In genomic region chr3:190338717-190339116, GRCh38 we compare ENCODE assay signal across 11 cellular contexts. TPM values are rescaled to one million over a fixed set of nuclear protein-coding genes. Genes with fewer than 3 reads are reported as not detected.
DNase-seq lines count a peak whose midpoint lies in the region; ATAC-seq, FAIRE-seq and TF ChIP-seq lines count a peak whose summit lies in the region.
"Had no signal": no experiment of that assay in that cellular context is flagged by ENCODE, and none has a peak within 500 bp of the region (broad histone marks: within the 10 kb centered on the region; RNA-seq: fewer than 3 reads in every experiment).

No MANE protein-coding gene starts in this region.

- H3K79me2 ChIP-seq in Loucy (ENCODE audit: insufficient read depth, low read length): no peaks in the 10 kb centered on the region

- H3K36me3 ChIP-seq in Loucy (ENCODE audit: insufficient read depth, low read length): no peaks in the 10 kb centered on the region
- no peaks in the 10 kb centered on the region for H3K36me3 ChIP-seq in bronchial epithelial cell (ENCODE audit: control insufficient read depth, insufficient read depth, low read length)

- H3K4me3 ChIP-seq in Loucy (ENCODE audit: low read length, poor library complexity, severe bottlenecking) (no peak overlapping the region), bronchial epithelial cell (ENCODE audit: low read depth, low read length) (no peak overlapping the region)

- peaks cover 4% of the 10 kb centered on the region for H3K27me3 Mint-ChIP-seq in activated CD4-positive, alpha-beta memory T cell treated with anti-CD3 and anti-CD28 coated beads, Interleukin-2, amount 10 ng/mL, durations not matched to agents 7 days and 5 days

- no peaks in the 10 kb centered on the region for H3K27me3 ChIP-seq in Loucy (ENCODE audit: insufficient read depth, low read length, poor library complexity, severe bottlenecking)
- H3K27me3 ChIP-seq in bronchial epithelial cell (ENCODE audit: control insufficient read depth, insufficient read depth, low read length): no peaks in the 10 kb centered on the region

- H4K20me1 ChIP-seq in Loucy (ENCODE audit: insufficient read depth, low read length, poor library complexity, severe bottlenecking): no peaks in the 10 kb centered on the region

- TF ChIP-seq CTCF in Loucy (conservative IDR thresholded peaks at IDR 0.05; ENCODE audit: low read length): no peak
- TF ChIP-seq CTCF in bronchial epithelial cell (IDR thresholded peaks at IDR 0.05; ENCODE audit: insufficient read depth, low read length, severe bottlenecking): no peak

- H3K9me3 Mint-ChIP-seq in activated CD4-positive, alpha-beta memory T cell treated with anti-CD3 and anti-CD28 coated beads, Interleukin-2, amount 10 ng/mL, durations not matched to agents 7 days and 5 days: no peaks in the 10 kb centered on the region
- H3K9me3 Mint-ChIP-seq: effector memory CD8-positive, alpha-beta T cell had no signal

- peaks cover 2% of the 10 kb centered on the region for H3K4me1 Mint-ChIP-seq in activated CD4-positive, alpha-beta memory T cell treated with anti-CD3 and anti-CD28 coated beads, Interleukin-2, amount 10 ng/mL, durations not matched to agents 7 days and 5 days
- H3K4me1 Mint-ChIP-seq: nephron had no signal

- peak; percentile 15 for ATAC-seq in GM21825 (IDR thresholded peaks at IDR 0.05; ENCODE audit: unreplicated experiment)
- ATAC-seq in GM21786 (IDR thresholded peaks at IDR 0.05; ENCODE audit: unreplicated experiment): no peak
- ATAC-seq in HG02763 (IDR thresholded peaks at IDR 0.05; ENCODE audit: unreplicated experiment): no peak
- ATAC-seq: activated CD8-positive, alpha-beta memory T cell treated with anti-CD3 and anti-CD28 coated beads, Interleukin-2, amount 10 ng/mL, durations not matched to agents 7 days and 5 days; effector memory CD8-positive, alpha-beta T cell had no signal

- no peak overlapping the region for H3K4me3 Mint-ChIP-seq in activated CD4-positive, alpha-beta memory T cell treated with anti-CD3 and anti-CD28 coated beads, Interleukin-2, amount 10 ng/mL, durations not matched to agents 7 days and 5 days
- H3K4me3 Mint-ChIP-seq: activated CD8-positive, alpha-beta memory T cell treated with anti-CD3 and anti-CD28 coated beads, Interleukin-2, amount 10 ng/mL, durations not matched to agents 7 days and 5 days; effector memory CD8-positive, alpha-beta T cell; nephron had no signal

- peaks cover 4% of the 10 kb centered on the region for H3K4me1 ChIP-seq in Loucy (ENCODE audit: insufficient read depth, low read length, poor library complexity, severe bottlenecking)

- no peak overlapping the region for H3K27ac Mint-ChIP-seq in activated CD4-positive, alpha-beta memory T cell treated with anti-CD3 and anti-CD28 coated beads, Interleukin-2, amount 10 ng/mL, durations not matched to agents 7 days and 5 days
- H3K27ac Mint-ChIP-seq: activated CD8-positive, alpha-beta memory T cell treated with anti-CD3 and anti-CD28 coated beads, Interleukin-2, amount 10 ng/mL, durations not matched to agents 7 days and 5 days; effector memory CD8-positive, alpha-beta T cell had no signal

- H3K9ac ChIP-seq in Loucy (ENCODE audit: low read depth, low read length, poor library complexity, severe bottlenecking): no peak overlapping the region

- no peaks in the 10 kb centered on the region for H3K9me2 ChIP-seq in Loucy (replicated peaks; ENCODE audit: low read depth, low read length)

- H3K4me2 ChIP-seq in Loucy (ENCODE audit: low read depth, low read length, poor library complexity, severe bottlenecking): no peak overlapping the region

- POLR2A ChIA-PET in activated CD4-positive, alpha-beta memory T cell treated with anti-CD3 and anti-CD28 coated beads, Interleukin-2, amount 10 ng/mL, durations not matched to agents 7 days and 5 days (lab: Charles Lee): no interaction called here

- DNase-seq in bronchial epithelial cell (ENCODE audit: low read depth): peak; percentile 98
- DNase-seq in myocyte (ENCODE audit: low read depth): peak; percentile 14
- no peak for DNase-seq in retina
- DNase-seq in activated CD4-positive, alpha-beta memory T cell treated with anti-CD3 and anti-CD28 coated beads, Interleukin-2, amount 10 ng/mL, durations not matched to agents 7 days and 5 days: no peak
- DNase-seq: activated CD8-positive, alpha-beta memory T cell treated with anti-CD3 and anti-CD28 coated beads, Interleukin-2, amount 10 ng/mL, durations not matched to agents 7 days and 5 days; effector memory CD8-positive, alpha-beta T cell had no signal

- H3F3A ChIP-seq in Loucy (ENCODE audit: low read depth): no peaks in the 10 kb centered on the region

- H3K36me3 Mint-ChIP-seq in activated CD4-positive, alpha-beta memory T cell treated with anti-CD3 and anti-CD28 coated beads, Interleukin-2, amount 10 ng/mL, durations not matched to agents 7 days and 5 days (ENCODE audit: low read depth): no peaks in the 10 kb centered on the region
- H3K36me3 Mint-ChIP-seq: activated CD8-positive, alpha-beta memory T cell treated with anti-CD3 and anti-CD28 coated beads, Interleukin-2, amount 10 ng/mL, durations not matched to agents 7 days and 5 days had no signal

- CTCF ChIA-PET in activated CD4-positive, alpha-beta memory T cell treated with anti-CD3 and anti-CD28 coated beads, Interleukin-2, amount 10 ng/mL, durations not matched to agents 7 days and 5 days (lab: Charles Lee): interaction anchor here (1.9 to 2.2 kb wide), 2 partner anchors 16 to 17 kb away, joined by 6 to 8 read pairs; partner anchors contain the start of gene CLDN1

- H2AFZ ChIP-seq in Loucy (ENCODE audit: low read length): peak overlapping the region; percentile 7; the same call in 1 of the 2 replicates

- no peak for FAIRE-seq in bronchial epithelial cell (lab: Jason Lieb, UNC)

- H3K9me3 ChIP-seq in Loucy (ENCODE audit: insufficient read depth, low read depth, low read length): no peaks in the 10 kb centered on the region

RNA-seq across cellular contexts. Expression of gene CLDN1, which starts 16.5 kb away (rescaled TPM):
- total RNA-seq in bronchial epithelial cell: 26.6 and 73.2 TPM in 2 replicates
- 0.40 and 0.62 TPM in 2 replicates for total RNA-seq in myocyte
- 3.3 TPM for polyA plus RNA-seq in myocyte (2012)
- not detected for total RNA-seq in activated CD4-positive, alpha-beta memory T cell treated with anti-CD3 and anti-CD28 coated beads, Interleukin-2, amount 10 ng/mL, durations not matched to agents 7 days and 5 days
- total RNA-seq: activated CD8-positive, alpha-beta memory T cell treated with anti-CD3 and anti-CD28 coated beads, Interleukin-2, amount 10 ng/mL, durations not matched to agents 7 days and 5 days had no signal

RNA-seq across cellular contexts. Expression of gene CLDN16, which starts 49.2 kb away (rescaled TPM):
- total RNA-seq in bronchial epithelial cell: 0.26 and 0.51 TPM in 2 replicates
- total RNA-seq in myocyte: not detected in 2 replicates
- polyA plus RNA-seq in myocyte (2012): 0.06 TPM
- total RNA-seq in activated CD4-positive, alpha-beta memory T cell treated with anti-CD3 and anti-CD28 coated beads, Interleukin-2, amount 10 ng/mL, durations not matched to agents 7 days and 5 days: not detected
- total RNA-seq: activated CD8-positive, alpha-beta memory T cell treated with anti-CD3 and anti-CD28 coated beads, Interleukin-2, amount 10 ng/mL, durations not matched to agents 7 days and 5 days had no signal

Comparison
In these comparisons a context has a peak if more than half of its experiments do, and no peak if none do; other contexts are left out.
1. DNase-seq: peak in bronchial epithelial cell (single experiment) and myocyte (single experiment); none in retina (single experiment) and activated CD4-positive, alpha-beta memory T cell treated with anti-CD3 and anti-CD28 coated beads, Interleukin-2, amount 10 ng/mL, durations not matched to agents 7 days and 5 days (single experiment).
2. RNA of gene CLDN1, which starts 16.5 kb away (total RNA-seq): 26.6 to 73.2 TPM in bronchial epithelial cell; 0.40 to 0.62 TPM in myocyte and not detected in activated CD4-positive, alpha-beta memory T cell treated with anti-CD3 and anti-CD28 coated beads, Interleukin-2, amount 10 ng/mL, durations not matched to agents 7 days and 5 days; every median in the first group is over 10 times any median in the second.